Comparison of ENCODE assay signal across 21 cellular contexts in the genomic region with DNA sequence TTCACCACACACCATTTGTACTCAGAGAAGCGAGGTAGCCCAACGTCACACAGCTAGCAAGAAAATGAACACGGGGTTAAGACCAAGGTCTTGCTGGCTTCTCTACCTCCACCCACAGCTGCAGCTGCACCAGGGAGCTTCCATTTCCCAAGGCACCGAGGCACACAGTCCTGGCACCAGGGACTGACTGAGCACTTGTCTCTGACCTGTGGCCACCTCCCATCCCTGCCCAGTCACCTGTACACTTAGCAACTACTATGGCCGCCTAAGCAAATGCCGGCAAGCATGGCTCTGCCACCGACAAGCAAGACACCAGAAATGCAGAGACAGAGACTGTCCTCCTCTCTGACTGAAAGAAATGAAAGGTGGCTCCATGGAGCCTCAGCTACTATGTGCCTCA. TPM values are rescaled to one million over a fixed set of nuclear protein-coding genes. Genes with fewer than 3 reads are reported as not detected.
A peak's percentile ranks its signal among the peaks of the same experiment; 100 is the strongest.
DNase-seq lines count a peak whose midpoint lies in the region; ATAC-seq and TF ChIP-seq lines count a peak whose summit lies in the region.
"Had no signal": no experiment of that assay in that cellular context is flagged by ENCODE, and none has a peak within 500 bp of the region (broad histone marks: within the 10 kb centered on the region; RNA-seq: fewer than 3 reads in every experiment).

No MANE protein-coding gene starts in this region.

- ATAC-seq in body of pancreas: no peak
- ATAC-seq in stimulated activated effector memory CD8-positive, alpha-beta T cell treated with anti-CD3 and anti-CD28 coated beads, Interleukin-12 subunit alpha, Interleukin-12 subunit beta, amount 100 ng/mL, for 72 hours: no peak
- ATAC-seq: A549 had no signal

- peaks cover 66% of the 10 kb centered on the region for H3K79me2 ChIP-seq in mammary epithelial cell (ENCODE audit: insufficient read depth, low read length)

- POLR2A ChIA-PET in MCF 10A (lab: Yijun Ruan, JAX): interaction anchor here (1.3 kb wide), 1 partner anchor 11 kb away, joined by 4 read pairs; no protein-coding TSS in a partner anchor

- no peak for TF ChIP-seq CTCF in MCF 10A (IDR thresholded peaks at IDR 0.05; ENCODE audit: unreplicated experiment)
- TF ChIP-seq CTCF in mammary epithelial cell (conservative IDR thresholded peaks at IDR 0.05 in 1 of 2, IDR thresholded peaks at IDR 0.05 in 1 of 2; ENCODE audit: extremely low read depth in 1 of 2, insufficient read depth in 1 of 2, low read depth in 1 of 2, low read length in 2 of 2): no peak
- no peak for TF ChIP-seq CTCF in body of pancreas (IDR thresholded peaks at IDR 0.05)
- no peak for TF ChIP-seq CTCF in neutrophil (IDR thresholded peaks at IDR 0.05)

- TF ChIP-seq POLR2A in body of pancreas (IDR thresholded peaks at IDR 0.05): no peak

- peaks cover 79% of the 10 kb centered on the region for H3K36me3 Mint-ChIP-seq in MCF 10A (ENCODE audit: insufficient read depth, unreplicated experiment)
- H3K36me3 Mint-ChIP-seq in stimulated activated effector memory CD8-positive, alpha-beta T cell treated with anti-CD3 and anti-CD28 coated beads, Interleukin-12 subunit alpha, Interleukin-12 subunit beta, amount 100 ng/mL, for 72 hours: peaks cover 100% of the 10 kb centered on the region

- H4K20me1 ChIP-seq in mammary epithelial cell (ENCODE audit: insufficient read depth, low read length): no peaks in the 10 kb centered on the region

- CTCF ChIA-PET in MCF 10A (lab: Yijun Ruan, JAX): interaction anchor here (0.5 kb wide), 2 partner anchors 15 to 222 kb away, joined by 3 read pairs; partner anchors contain the start of gene ZXDC
- CTCF ChIA-PET in mammary epithelial cell (lab: Charles Lee; ENCODE audit: low non-redundant PET): interaction anchor here (0.6 kb wide), 1 partner anchor 11 kb away, joined by 11 read pairs; no protein-coding TSS in a partner anchor

- no peak overlapping the region for H3K4me3 Mint-ChIP-seq in MCF 10A (ENCODE audit: unreplicated experiment)
- H3K4me3 Mint-ChIP-seq in stimulated activated effector memory CD8-positive, alpha-beta T cell treated with anti-CD3 and anti-CD28 coated beads, Interleukin-12 subunit alpha, Interleukin-12 subunit beta, amount 100 ng/mL, for 72 hours: no peak overlapping the region
- H3K4me3 Mint-ChIP-seq: CD8-positive, alpha-beta memory T cell had no signal

- H3K4me3 ChIP-seq in mammary epithelial cell (replicated peaks in 1 of 3; ENCODE audit: insufficient read depth in 1 of 3, low read depth in 2 of 3, low read length in 3 of 3) (no peak overlapping the region), body of pancreas (no peak overlapping the region), neutrophil (ENCODE audit: low read depth in 1 of 2, low read length in 1 of 2) (no peak overlapping the region)
- H3K4me3 ChIP-seq: A549; BLaER1 treated with 17β-estradiol and CSF1 and Interleukin-3, amounts not matched to agents 10 nM and 100 nM had no signal

- no peaks in the 10 kb centered on the region for H3K9me3 ChIP-seq in mammary epithelial cell (replicated peaks; ENCODE audit: insufficient read depth, low read length)
- no peaks in the 10 kb centered on the region for H3K9me3 ChIP-seq in body of pancreas
- H3K9me3 ChIP-seq in neutrophil: no peaks in the 10 kb centered on the region
- H3K9me3 ChIP-seq: A549; BLaER1 treated with 17β-estradiol and CSF1 and Interleukin-3, amounts not matched to agents 10 nM and 100 nM had no signal

- in situ Hi-C loops in mammary epithelial cell (cut with MboI; ENCODE audit: low sequenced_read_pairs in 2 of 2) (no loop called here), ACHN (cut with HindIII; ENCODE audit: low pct_ligation_motif_present, low pct_unique_long_range_greater_than_20kb, low sequenced_read_pairs) (no loop called here)

- intact Hi-C loops in MCF 10A (cut with micrococcal nuclease) (no loop called here), mammary epithelial cell (cut with micrococcal nuclease) (no loop called here), body of pancreas (cut with DNase I) (no loop called here)

- BruUV-seq in MCF 10A (replicated peaks; lab: Mats Ljungman, UMichigan): TSS peak; percentile 2
- BruUV-seq in mammary epithelial cell (replicated peaks; lab: Mats Ljungman, UMichigan): no TSS peak

- no peak overlapping the region for H3K27ac Mint-ChIP-seq in MCF 10A (ENCODE audit: low read depth, unreplicated experiment)
- peak overlapping the region; percentile 12 for H3K27ac Mint-ChIP-seq in stimulated activated effector memory CD8-positive, alpha-beta T cell treated with anti-CD3 and anti-CD28 coated beads, Interleukin-12 subunit alpha, Interleukin-12 subunit beta, amount 100 ng/mL, for 72 hours

- H3K4me1 Mint-ChIP-seq in MCF 10A (ENCODE audit: insufficient read depth, unreplicated experiment): no peaks in the 10 kb centered on the region
- peaks cover 33% of the 10 kb centered on the region for H3K4me1 Mint-ChIP-seq in stimulated activated effector memory CD8-positive, alpha-beta T cell treated with anti-CD3 and anti-CD28 coated beads, Interleukin-12 subunit alpha, Interleukin-12 subunit beta, amount 100 ng/mL, for 72 hours

- no peak overlapping the region for H3K9ac ChIP-seq in mammary epithelial cell (ENCODE audit: insufficient read depth, low read length)
- H3K9ac ChIP-seq: BLaER1 treated with 17β-estradiol and CSF1 and Interleukin-3, amounts not matched to agents 10 nM and 100 nM had no signal

- peaks cover 49% of the 10 kb centered on the region for H3K36me3 ChIP-seq in mammary epithelial cell (ENCODE audit: insufficient read depth, low read length)
- H3K36me3 ChIP-seq in body of pancreas (replicated peaks in 1 of 2; ENCODE audit: insufficient read depth in 1 of 2, low read depth in 2 of 2): peaks cover 15 to 25% of the 10 kb centered on the region in 2 donors
- peaks cover 81% of the 10 kb centered on the region for H3K36me3 ChIP-seq in neutrophil

- H3K9me3 Mint-ChIP-seq in MCF 10A (ENCODE audit: unreplicated experiment): no peaks in the 10 kb centered on the region
- no peaks in the 10 kb centered on the region for H3K9me3 Mint-ChIP-seq in stimulated activated effector memory CD8-positive, alpha-beta T cell treated with anti-CD3 and anti-CD28 coated beads, Interleukin-12 subunit alpha, Interleukin-12 subunit beta, amount 100 ng/mL, for 72 hours
- H3K9me3 Mint-ChIP-seq: CD8-positive, alpha-beta memory T cell had no signal

- no peaks in the 10 kb centered on the region for H3K27me3 Mint-ChIP-seq in MCF 10A (ENCODE audit: insufficient read depth, unreplicated experiment)
- H3K27me3 Mint-ChIP-seq: CD8-positive, alpha-beta memory T cell had no signal

- H3K4me2 ChIP-seq in mammary epithelial cell (ENCODE audit: insufficient read depth, low read depth, low read length): no peak overlapping the region
- H3K4me2 ChIP-seq: A549; BLaER1 treated with 17β-estradiol and CSF1 and Interleukin-3, amounts not matched to agents 10 nM and 100 nM had no signal

- dilution Hi-C loops in mammary epithelial cell (cut with HindIII; ENCODE audit: low sequenced_read_pairs): no loop called here

- WGBS in mammary epithelial cell (ENCODE audit: low coverage, missing lambda C conversion rate): 88% methylated on average over 7 of the region's 7 CpGs
- 56 to 62% methylated on average over 7 of the region's 7 CpGs for WGBS in body of pancreas, 2 donors

- no peak overlapping the region for H2AFZ ChIP-seq in mammary epithelial cell (ENCODE audit: low read depth, low read length)

- H3K4me1 ChIP-seq in mammary epithelial cell (ENCODE audit: insufficient read depth, low read length): no peaks in the 10 kb centered on the region
- H3K4me1 ChIP-seq in body of pancreas: peaks cover 67% of the 10 kb centered on the region
- H3K4me1 ChIP-seq in neutrophil (ENCODE audit: control insufficient read depth in 1 of 2, insufficient read depth in 1 of 2, low read depth in 1 of 2, low read length in 1 of 2): peaks cover 38 to 41% of the 10 kb centered on the region in 2 experiments
- H3K4me1 ChIP-seq: A549 had no signal

- H3K27ac ChIP-seq in mammary epithelial cell (ENCODE audit: insufficient read depth, low read depth, low read length) (no peak overlapping the region), body of pancreas (peak overlapping the region; percentile 25 to 84 (median 70)), neutrophil (peak overlapping the region; percentile 52)
- H3K27ac ChIP-seq: A549; BLaER1 treated with 17β-estradiol and CSF1 and Interleukin-3, amounts not matched to agents 10 nM and 100 nM had no signal

- H3K27me3 ChIP-seq in mammary epithelial cell (ENCODE audit: insufficient read depth, low read length) (no peaks in the 10 kb centered on the region), body of pancreas (no peaks in the 10 kb centered on the region), neutrophil (no peaks in the 10 kb centered on the region)
- H3K27me3 ChIP-seq: BLaER1 treated with 17β-estradiol and CSF1 and Interleukin-3, amounts not matched to agents 10 nM and 100 nM had no signal

- DNase-seq in MCF 10A (ENCODE audit: unreplicated experiment): no peak
- DNase-seq in mammary epithelial cell: no peak
- DNase-seq in body of pancreas: no peak
- DNase-seq in stimulated activated effector memory CD8-positive, alpha-beta T cell treated with anti-CD3 and anti-CD28 coated beads, Interleukin-12 subunit alpha, Interleukin-12 subunit beta, amount 100 ng/mL, for 72 hours (ENCODE audit: low spot score in 2 of 2): no peak
- no peak for DNase-seq in nucleus accumbens (lab: John Stamatoyannopoulos, UW)
- no peak for DNase-seq in ACHN
- no peak for DNase-seq in kidney tubule cell (ENCODE audit: low spot score)
- DNase-seq: CD8-positive, alpha-beta memory T cell; DMS79; KG1; MV-4-11; NCI-H1694 treated with DMSO at 0.1 percent for 48 hours; NCI-H2107; NCI-H2227 treated with DMSO at 0.1 percent for 48 hours; NCI-H510A treated with DMSO at 0.1 percent for 48 hours; NCI-H774; SHP77 had no signal

RNA-seq across cellular contexts. Expression of gene ZXDC, which starts 15.3 kb away (rescaled TPM):
- total RNA-seq in MCF 10A (2022) (37.2 and 37.5 TPM in 2 replicates), mammary epithelial cell (10 to 100 TPM; 27.2 to 30.3 TPM), body of pancreas (10 to 100 TPM; 33.9 to 39.4 TPM)
- polyA plus RNA-seq in mammary epithelial cell: 8.7 TPM
- polyA minus RNA-seq in mammary epithelial cell: 28.0 TPM

RNA-seq across cellular contexts. Expression of gene UROC1, which starts 57.2 kb away (rescaled TPM):
- total RNA-seq in MCF 10A (2022): not detected in 2 replicates
- total RNA-seq in mammary epithelial cell: not detected
- not detected for polyA plus RNA-seq in mammary epithelial cell
- not detected for polyA minus RNA-seq in mammary epithelial cell
- total RNA-seq in body of pancreas: not detected
- total RNA-seq: CD8-positive, alpha-beta memory T cell; H4 had no signal
- polyA plus RNA-seq: A549; CD8-positive, alpha-beta memory T cell had no signal
